Comparison of ENCODE assay signal across 23 cellular contexts in genomic region chr1:178908358-178908757, GRCh38. TPM values are rescaled to one million over a fixed set of nuclear protein-coding genes. Genes with fewer than 3 reads are reported as not detected.
DNase-seq lines count a peak whose midpoint lies in the region; ATAC-seq and TF ChIP-seq lines count a peak whose summit lies in the region.
"Had no signal": no experiment of that assay in that cellular context is flagged by ENCODE, and none has a peak within 500 bp of the region (broad histone marks: within the 10 kb centered on the region; RNA-seq: fewer than 3 reads in every experiment).

No MANE protein-coding gene starts in this region.

- no peaks in the 10 kb centered on the region for H3K27me3 Mint-ChIP-seq in stimulated activated memory B cell treated with anti-CD40 and anti-IgM and Interleukin-4, amounts not matched to agents 10 μg/mL and 1 μg/mL and 100 μg/mL, for 72 hours
- H3K27me3 Mint-ChIP-seq: activated CD4-positive, alpha-beta memory T cell treated with anti-CD3 and anti-CD28 coated beads for 36 hours; activated naive CD8-positive, alpha-beta T cell treated with anti-CD3 and anti-CD28 coated beads, Interleukin-2, amount 10 ng/mL, durations not matched to agents 7 days and 5 days; dendritic cell treated with granulocyte-macrophage colony-stimulating factor and Interleukin-4, amounts not matched to agents 40 ng/mL and 50 ng/mL, for 4 days had no signal

- no peak overlapping the region for H3K56ac ChIP-seq in IMR-90 (ENCODE audit: extremely low read depth, insufficient read depth, low read length)

- intact Hi-C loops in IMR-90 (cut with micrococcal nuclease), result loop anchor here (10.0 kb wide), 1 partner anchor 364 kb away; no protein-coding TSS in a partner anchor

- no peak overlapping the region for H3K27ac ChIP-seq in IMR-90 (ENCODE audit: insufficient read depth, low read length)
- H3K27ac ChIP-seq: BLaER1 treated with 17β-estradiol and CSF1 and Interleukin-3, amounts not matched to agents 10 nM and 100 nM; thyroid gland had no signal

- no peak overlapping the region for H4K5ac ChIP-seq in IMR-90 (ENCODE audit: low read depth, low read length)

- no peaks in the 10 kb centered on the region for H3K27me3 ChIP-seq in IMR-90 (ENCODE audit: control insufficient read depth, insufficient read depth, low read length)
- H3K27me3 ChIP-seq: BLaER1 treated with 17β-estradiol and CSF1 and Interleukin-3, amounts not matched to agents 10 nM and 100 nM; thyroid gland had no signal

- no peak overlapping the region for H2AFZ ChIP-seq in IMR-90 (replicated peaks; ENCODE audit: low read length, poor library complexity)

- H2BK5ac ChIP-seq in IMR-90 (ENCODE audit: low read depth, low read length, poor library complexity, severe bottlenecking), result no peak overlapping the region

- H2AK9ac ChIP-seq in IMR-90 (replicated peaks; ENCODE audit: low read depth, low read length, poor library complexity), result no peak overlapping the region

- TF ChIP-seq POLR2A in IMR-90 (IDR thresholded peaks at IDR 0.05; ENCODE audit: low read depth, low read length), result no peak

- H2BK15ac ChIP-seq in IMR-90 (ENCODE audit: low read depth, low read length), result no peak overlapping the region

- H3K9me1 ChIP-seq in IMR-90 (ENCODE audit: insufficient read depth, low read length), result no peaks in the 10 kb centered on the region

- no peaks in the 10 kb centered on the region for H3K9me3 ChIP-seq in IMR-90 (ENCODE audit: control insufficient read depth, insufficient read depth, low read length)
- H3K9me3 ChIP-seq: thyroid gland had no signal

- peaks cover 82% of the 10 kb centered on the region for H3K36me3 Mint-ChIP-seq in stimulated activated memory B cell treated with anti-CD40 and anti-IgM and Interleukin-4, amounts not matched to agents 10 μg/mL and 1 μg/mL and 100 μg/mL, for 72 hours

- CTCF ChIA-PET in IMR-90 (lab: Yijun Ruan, JAX), result no interaction called here

- peak; percentile 51 for DNase-seq in AG09309 (ENCODE audit: low read depth)
- peak; percentile 58 for DNase-seq in IMR-90
- DNase-seq in astrocyte of the hippocampus (ENCODE audit: low read depth, low spot score), result peak; percentile 72
- DNase-seq in foreskin fibroblast, result peak; percentile 21 to 55
- no peak for DNase-seq in NCI-H187 (lab: John Stamatoyannopoulos, UW)
- DNase-seq: activated CD4-positive, alpha-beta memory T cell treated with anti-CD3 and anti-CD28 coated beads for 36 hours; activated naive CD8-positive, alpha-beta T cell treated with anti-CD3 and anti-CD28 coated beads, Interleukin-2, amount 10 ng/mL, durations not matched to agents 7 days and 5 days; NCI-H1436 treated with DMSO at 0.1 percent for 48 hours; occipital lobe; stimulated activated CD4-positive, alpha-beta T cell treated with anti-CD3 and anti-CD28 coated beads, Interleukin-2, amount 100 ng/mL, for 48 hours; stimulated activated naive CD4-positive, alpha-beta T cell treated with Interleukin-2 at 50 U/mL for 16 hours; T-helper 9 cell; thyroid gland had no signal

- H4K8ac ChIP-seq in IMR-90 (ENCODE audit: low read depth in 2 of 2, low read length in 2 of 2), result no peak overlapping the region

- no peak overlapping the region for H3K14ac ChIP-seq in IMR-90 (replicated peaks; ENCODE audit: low read depth, low read length)

- H3K9ac ChIP-seq in IMR-90 (ENCODE audit: low read depth, low read length), result no peak overlapping the region
- H3K9ac ChIP-seq: BLaER1 treated with 17β-estradiol and CSF1 and Interleukin-3, amounts not matched to agents 10 nM and 100 nM had no signal

- peaks cover 56% of the 10 kb centered on the region for H3K4me1 Mint-ChIP-seq in stimulated activated memory B cell treated with anti-CD40 and anti-IgM and Interleukin-4, amounts not matched to agents 10 μg/mL and 1 μg/mL and 100 μg/mL, for 72 hours
- H3K4me1 Mint-ChIP-seq: activated naive CD8-positive, alpha-beta T cell treated with anti-CD3 and anti-CD28 coated beads, Interleukin-2, amount 10 ng/mL, durations not matched to agents 7 days and 5 days had no signal

- ATAC-seq in IMR-90 (ENCODE audit: low read depth) (peak; percentile 78), GM21360 (IDR thresholded peaks at IDR 0.05; ENCODE audit: unreplicated experiment) (no peak), HG03457 (IDR thresholded peaks at IDR 0.05; ENCODE audit: unreplicated experiment) (no peak)
- no peak for ATAC-seq in stimulated activated memory B cell treated with anti-CD40 and anti-IgM and Interleukin-4, amounts not matched to agents 10 μg/mL and 1 μg/mL and 100 μg/mL, for 72 hours
- ATAC-seq: K562, WTC11 had no signal

- no peak overlapping the region for H3K18ac ChIP-seq in IMR-90 (ENCODE audit: low read depth, low read length)

- H4K20me1 ChIP-seq in IMR-90 (ENCODE audit: insufficient read depth, low read length), result no peaks in the 10 kb centered on the region
- H4K20me1 ChIP-seq: BLaER1 treated with 17β-estradiol and CSF1 and Interleukin-3, amounts not matched to agents 10 nM and 100 nM had no signal

- H3K36me3 ChIP-seq in IMR-90 (ENCODE audit: control insufficient read depth, insufficient read depth, low read length), result peaks cover 11% of the 10 kb centered on the region
- H3K36me3 ChIP-seq: thyroid gland had no signal

- no peak overlapping the region for H3K4me2 ChIP-seq in IMR-90 (ENCODE audit: low read depth, low read length)
- H3K4me2 ChIP-seq: BLaER1 treated with 17β-estradiol and CSF1 and Interleukin-3, amounts not matched to agents 10 nM and 100 nM; smooth muscle cell had no signal

- no peak overlapping the region for H3K4me3 Mint-ChIP-seq in stimulated activated memory B cell treated with anti-CD40 and anti-IgM and Interleukin-4, amounts not matched to agents 10 μg/mL and 1 μg/mL and 100 μg/mL, for 72 hours
- H3K4me3 Mint-ChIP-seq: activated CD4-positive, alpha-beta memory T cell treated with anti-CD3 and anti-CD28 coated beads for 36 hours; activated naive CD8-positive, alpha-beta T cell treated with anti-CD3 and anti-CD28 coated beads, Interleukin-2, amount 10 ng/mL, durations not matched to agents 7 days and 5 days; dendritic cell treated with granulocyte-macrophage colony-stimulating factor and Interleukin-4, amounts not matched to agents 40 ng/mL and 50 ng/mL, for 4 days; WTC11 had no signal

- no peak overlapping the region for H3K4me3 ChIP-seq in AG09309 (ENCODE audit: control insufficient read depth, low read depth, low read length)
- H3K4me3 ChIP-seq in IMR-90 (ENCODE audit: insufficient read depth, low read depth, low read length), result no peak overlapping the region
- no peak overlapping the region for H3K4me3 ChIP-seq in foreskin fibroblast (ENCODE audit: low read depth in 1 of 2, low read length in 2 of 2)
- H3K4me3 ChIP-seq: BLaER1 treated with 17β-estradiol and CSF1 and Interleukin-3, amounts not matched to agents 10 nM and 100 nM; K562; smooth muscle cell; thyroid gland had no signal

- H2AK5ac ChIP-seq in IMR-90 (ENCODE audit: low read depth, low read length), result no peak overlapping the region

- no peak overlapping the region for H2BK120ac ChIP-seq in IMR-90 (ENCODE audit: low read depth, low read length)

- no CpG with 5 or more reads among the region's 1 CpG for WGBS in IMR-90 (ENCODE audit: extremely low coverage in 2 of 2, insufficient read length in 1 of 2), 2 experiments

- peaks cover 12% of the 10 kb centered on the region for H3K9me3 Mint-ChIP-seq in stimulated activated memory B cell treated with anti-CD40 and anti-IgM and Interleukin-4, amounts not matched to agents 10 μg/mL and 1 μg/mL and 100 μg/mL, for 72 hours
- H3K9me3 Mint-ChIP-seq: activated CD4-positive, alpha-beta memory T cell treated with anti-CD3 and anti-CD28 coated beads for 36 hours had no signal

- TF ChIP-seq CTCF in AG09309 (IDR thresholded peaks at IDR 0.05; ENCODE audit: control insufficient read depth, insufficient read depth, low read depth, low read length, missing control alignments), result no peak
- TF ChIP-seq CTCF in IMR-90 (conservative IDR thresholded peaks at IDR 0.05; ENCODE audit: low read depth, low read length), result no peak
- no peak for TF ChIP-seq CTCF in foreskin fibroblast (IDR thresholded peaks at IDR 0.05; ENCODE audit: low read depth, low read length)

- H3K4ac ChIP-seq in IMR-90 (ENCODE audit: low read depth, low read length), result no peak overlapping the region

- POLR2A ChIA-PET in IMR-90 (lab: Charles Lee; ENCODE audit: unreplicated experiment), result no interaction called here

- H2BK20ac ChIP-seq in IMR-90 (ENCODE audit: low read depth, low read length), result no peak overlapping the region

- H3K79me1 ChIP-seq in IMR-90 (ENCODE audit: low read depth in 1 of 2, low read length in 2 of 2), result peaks cover 2 to 4% of the 10 kb centered on the region in 2 experiments; a peak in 1 of 4 replicates

- H3K4me1 ChIP-seq in IMR-90 (ENCODE audit: control insufficient read depth, insufficient read depth, low read length), result peaks cover 1% of the 10 kb centered on the region; the same call in 1 of the 2 replicates
- H3K4me1 ChIP-seq: BLaER1 treated with 17β-estradiol and CSF1 and Interleukin-3, amounts not matched to agents 10 nM and 100 nM; thyroid gland had no signal

- H4K91ac ChIP-seq in IMR-90 (ENCODE audit: insufficient read depth, low read depth, low read length), result no peak overlapping the region

- no peak overlapping the region for H3K23ac ChIP-seq in IMR-90 (ENCODE audit: low read depth, low read length)

- BruUV-seq in IMR-90 (replicated peaks; lab: Mats Ljungman, UMichigan), result no TSS peak

- in situ Hi-C loops in IMR-90 (cut with MboI; ENCODE audit: low sequenced_read_pairs), result no loop called here

- H3K27ac Mint-ChIP-seq in stimulated activated memory B cell treated with anti-CD40 and anti-IgM and Interleukin-4, amounts not matched to agents 10 μg/mL and 1 μg/mL and 100 μg/mL, for 72 hours, result no peak overlapping the region
- H3K27ac Mint-ChIP-seq: activated CD4-positive, alpha-beta memory T cell treated with anti-CD3 and anti-CD28 coated beads for 36 hours; activated naive CD8-positive, alpha-beta T cell treated with anti-CD3 and anti-CD28 coated beads, Interleukin-2, amount 10 ng/mL, durations not matched to agents 7 days and 5 days; dendritic cell treated with granulocyte-macrophage colony-stimulating factor and Interleukin-4, amounts not matched to agents 40 ng/mL and 50 ng/mL, for 4 days; WTC11 had no signal

- dilution Hi-C loops in IMR-90 (cut with HindIII; ENCODE audit: low sequenced_read_pairs, unreplicated experiment), result no loop called here

- TF ChIP-seq RAD21 in IMR-90 (IDR thresholded peaks at IDR 0.05; ENCODE audit: low read length), result no peak

TF ChIP-seq in IMR-90, 13 proteins besides CTCF, POLR2A, EP300 and RAD21 (continues in another document):
- TF ChIP-seq SMC3 (IDR thresholded peaks at IDR 0.05; ENCODE audit: low read depth, low read length) (no peak), RCOR1 (IDR thresholded peaks at IDR 0.05; ENCODE audit: insufficient replicate concordance, low read length) (no peak)

RNA-seq across cellular contexts. Expression of gene ANGPTL1, which starts 37.5 kb away (rescaled TPM):
- under 0.01 TPM in 1 of 2 replicates, not detected in the other for total RNA-seq in IMR-90 (2012; rRNA removed)
- polyA plus RNA-seq in IMR-90 (2012; rRNA removed), result 0.03 and 0.04 TPM in 2 replicates
- polyA plus RNA-seq in IMR-90 (2012; cell fraction: cytosol; rRNA removed), result 0.01 and 0.03 TPM in 2 replicates
- polyA plus RNA-seq in IMR-90 (2012; cell fraction: nucleus; rRNA removed; ENCODE audit: low replicate concordance), result 0.06 TPM in 1 of 2 replicates, not detected in the other
- total RNA-seq: A172; activated CD4-positive, alpha-beta memory T cell treated with anti-CD3 and anti-CD28 coated beads for 36 hours; activated naive CD8-positive, alpha-beta T cell treated with anti-CD3 and anti-CD28 coated beads, Interleukin-2, amount 10 ng/mL, durations not matched to agents 7 days and 5 days; bronchial epithelial cell; WTC11 had no signal

Comparison
In these comparisons a context has a peak if more than half of its experiments do, and no peak if none do; other contexts are left out.
1. DNase-seq: peak in AG09309 (single experiment), IMR-90 (single experiment), astrocyte of the hippocampus (single experiment) and foreskin fibroblast (2 of 2); none in NCI-H187 (0 of 2).